21 cellular contexts compared by ENCODE assay signal in genomic region chr14:46140445-46140844, GRCh38.
A peak's percentile ranks its signal among the peaks of the same experiment; 100 is the strongest.
DNase-seq lines count a peak whose midpoint lies in the region; ATAC-seq, FAIRE-seq and TF ChIP-seq lines count a peak whose summit lies in the region.
"Had no signal": no experiment of that assay in that cellular context is flagged by ENCODE, and none has a peak within 500 bp of the region (broad histone marks: within the 10 kb centered on the region; RNA-seq: fewer than 3 reads in every experiment).

No MANE protein-coding gene starts in this region.

- H3K36me3 ChIP-seq in endothelial cell of umbilical vein (ENCODE audit: control insufficient read depth in 2 of 2, extremely low read depth in 1 of 2, insufficient read depth in 2 of 2, low read length in 2 of 2) (no peaks in the 10 kb centered on the region), testis (ENCODE audit: low read depth, missing control alignments) (no peaks in the 10 kb centered on the region)
- H3K36me3 ChIP-seq: BLaER1 treated with 17β-estradiol and CSF1 and Interleukin-3, amounts not matched to agents 10 nM and 100 nM had no signal

- H3K27me3 ChIP-seq in endothelial cell of umbilical vein (ENCODE audit: control insufficient read depth in 2 of 2, insufficient read depth in 2 of 2, low read length in 2 of 2) (no peaks in the 10 kb centered on the region), testis (no peaks in the 10 kb centered on the region)
- H3K27me3 ChIP-seq: BLaER1 treated with 17β-estradiol and CSF1 and Interleukin-3, amounts not matched to agents 10 nM and 100 nM had no signal

- H2AFZ ChIP-seq in endothelial cell of umbilical vein (ENCODE audit: low read depth, low read length): no peak overlapping the region

- no peaks in the 10 kb centered on the region for H3K79me2 ChIP-seq in endothelial cell of umbilical vein (ENCODE audit: control insufficient read depth, insufficient read depth, low read length)

- H3K9me3 ChIP-seq in endothelial cell of umbilical vein (replicated peaks; ENCODE audit: control insufficient read depth, insufficient read depth, low read length) (no peaks in the 10 kb centered on the region), testis (no peaks in the 10 kb centered on the region)
- H3K9me3 ChIP-seq: A549; BLaER1 treated with 17β-estradiol and CSF1 and Interleukin-3, amounts not matched to agents 10 nM and 100 nM; Caco-2 had no signal

- TF ChIP-seq POLR2A in endothelial cell of umbilical vein (IDR thresholded peaks at IDR 0.05; ENCODE audit: low read depth, low read length): no peak
- TF ChIP-seq POLR2A in testis (IDR thresholded peaks at IDR 0.05): no peak

- ATAC-seq in HG03196 (IDR thresholded peaks at IDR 0.05; ENCODE audit: unreplicated experiment): no peak
- ATAC-seq: A549; CD8-positive, alpha-beta T cell; GM12878 had no signal

- no peak overlapping the region for H3K27ac ChIP-seq in endothelial cell of umbilical vein (ENCODE audit: insufficient read depth, low read depth, low read length)
- no peak overlapping the region for H3K27ac ChIP-seq in testis
- H3K27ac ChIP-seq: 22Rv1; A549; BLaER1 treated with 17β-estradiol and CSF1 and Interleukin-3, amounts not matched to agents 10 nM and 100 nM; C4-2B had no signal

- no peaks in the 10 kb centered on the region for H3K9me1 ChIP-seq in endothelial cell of umbilical vein (replicated peaks; ENCODE audit: control insufficient read depth, extremely low read depth, insufficient read depth, low read length)

- H3K4me3 ChIP-seq in endothelial cell of umbilical vein (replicated peaks in 1 of 3; ENCODE audit: insufficient read depth in 1 of 3, low read depth in 1 of 3, low read length in 3 of 3) (no peak overlapping the region), testis (no peak overlapping the region)
- H3K4me3 ChIP-seq: A549; BLaER1 treated with 17β-estradiol and CSF1 and Interleukin-3, amounts not matched to agents 10 nM and 100 nM; GM12878 had no signal

- TF ChIP-seq CTCF in endothelial cell of umbilical vein (IDR thresholded peaks at IDR 0.05; ENCODE audit: extremely low read depth in 1 of 2, insufficient read depth in 1 of 2, low read depth in 1 of 2, low read length in 2 of 2): no peak
- TF ChIP-seq CTCF in testis (IDR thresholded peaks at IDR 0.05): no peak

- POLR2A ChIA-PET in endothelial cell of umbilical vein (lab: Charles Lee): no interaction called here

- H3K4me1 ChIP-seq in endothelial cell of umbilical vein (ENCODE audit: control insufficient read depth, extremely low read depth, insufficient read depth, low read length) (peaks cover 25% of the 10 kb centered on the region), testis (no peaks in the 10 kb centered on the region)
- H3K4me1 ChIP-seq: A549; BLaER1 treated with 17β-estradiol and CSF1 and Interleukin-3, amounts not matched to agents 10 nM and 100 nM; Caco-2 had no signal

- no peaks in the 10 kb centered on the region for H4K20me1 ChIP-seq in endothelial cell of umbilical vein (replicated peaks; ENCODE audit: control insufficient read depth, extremely low read depth, insufficient read depth, low read length)
- H4K20me1 ChIP-seq: BLaER1 treated with 17β-estradiol and CSF1 and Interleukin-3, amounts not matched to agents 10 nM and 100 nM had no signal

- dilution Hi-C loops in endothelial cell of umbilical vein (cut with MboI; ENCODE audit: extremely low pct_ligation_motif_present, low sequenced_read_pairs): no loop called here

- WGBS in testis, 2 donors: 60 to 96% methylated on average over 2 of the region's 2 CpGs

- DNase-seq in ELR (ENCODE audit: low read depth) (peak; percentile 14), HT1080 (ENCODE audit: low read depth) (peak; percentile 25), endothelial cell of umbilical vein (ENCODE audit: low read depth, low spot score) (peak; percentile 84), testis (no peak)
- DNase-seq in activated naive CD4-positive, alpha-beta T cell (lab: John Stamatoyannopoulos, UW): no peak
- DNase-seq: AML-193; Caco-2; Calu3; CD4-positive, alpha-beta T cell; CD8-positive, alpha-beta T cell; DMS79 treated with DMSO at 0.1 percent for 48 hours; GDM1 had no signal

- intact Hi-C loops in endothelial cell of umbilical vein (cut with micrococcal nuclease) (no loop called here), testis (cut with DNase I; ENCODE audit: low total_unique reads) (no loop called here)

- peak; percentile 47 for FAIRE-seq in endothelial cell of umbilical vein (lab: Jason Lieb, UNC)
- FAIRE-seq: A549, D721Med, GM12878, GM12892, GM18507 had no signal

- BruUV-seq in endothelial cell of umbilical vein (replicated peaks; lab: Mats Ljungman, UMichigan): no TSS peak

- CTCF ChIA-PET in endothelial cell of umbilical vein (lab: Charles Lee): no interaction called here

- H3K9ac ChIP-seq in endothelial cell of umbilical vein (replicated peaks; ENCODE audit: extremely low read depth, insufficient read depth, low read length): no peak overlapping the region
- H3K9ac ChIP-seq: BLaER1 treated with 17β-estradiol and CSF1 and Interleukin-3, amounts not matched to agents 10 nM and 100 nM had no signal

- peak overlapping the region; percentile 42 for H3K4me2 ChIP-seq in endothelial cell of umbilical vein (ENCODE audit: insufficient read depth, low read length)
- H3K4me2 ChIP-seq: A549; BLaER1 treated with 17β-estradiol and CSF1 and Interleukin-3, amounts not matched to agents 10 nM and 100 nM had no signal

TF ChIP-seq in endothelial cell of umbilical vein, 7 proteins besides CTCF, POLR2A, EP300 and RAD21:
- TF ChIP-seq FOS (IDR thresholded peaks at IDR 0.05; ENCODE audit: borderline replicate concordance, insufficient read depth, low read length) (peak; percentile 7), GATA2 (IDR thresholded peaks at IDR 0.05; ENCODE audit: insufficient read depth, insufficient read length, low read depth, low read length) (peak; percentile 92), POLR2AphosphoS5 (IDR thresholded peaks at IDR 0.05; ENCODE audit: insufficient read depth, low read depth, low read length) (no peak), EZH2 (IDR thresholded peaks at IDR 0.05; ENCODE audit: borderline replicate concordance, low read depth, low read length, severe bottlenecking) (no peak), MYC (IDR thresholded peaks at IDR 0.05; ENCODE audit: low read depth, low read length) (no peak)

Comparison
In these comparisons a context has a peak if more than half of its experiments do, and no peak if none do; other contexts are left out.
1. DNase-seq: peak in ELR (single experiment), HT1080 (single experiment) and endothelial cell of umbilical vein (single experiment); none in testis (single experiment) and activated naive CD4-positive, alpha-beta T cell (0 of 4).